Comparison of ENCODE assay signal across 24 cellular contexts in the genomic region with DNA sequence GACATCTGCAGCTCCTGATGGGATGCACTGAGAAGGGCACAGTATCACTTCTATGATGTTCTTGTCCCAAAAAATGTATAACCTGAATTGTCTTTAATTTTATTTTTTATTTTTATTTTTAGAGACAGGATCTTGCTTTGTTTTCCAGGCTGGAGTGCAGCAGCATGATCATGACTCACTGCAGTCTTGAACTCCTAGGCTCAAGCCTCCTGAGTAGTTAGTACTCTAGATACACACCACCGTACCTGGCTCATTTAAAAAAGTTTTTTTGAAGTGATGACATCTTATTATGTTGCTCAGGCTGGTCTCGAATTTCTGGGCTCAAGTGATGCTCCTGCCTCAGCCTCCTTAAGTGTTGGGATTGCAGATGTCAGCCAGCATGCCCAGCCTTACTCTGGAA.
"Had no signal": no experiment of that assay in that cellular context is flagged by ENCODE, and none has a peak within 500 bp of the region (broad histone marks: within the 10 kb centered on the region; RNA-seq: fewer than 3 reads in every experiment).

No MANE protein-coding gene starts in this region.

- FAIRE-seq: kidney had no signal

- H3K9me3 ChIP-seq: body of pancreas, esophagus muscularis mucosa, left lung, sigmoid colon, thyroid gland had no signal

- H3K27ac ChIP-seq: body of pancreas, esophagus muscularis mucosa, sigmoid colon, thyroid gland, WERI-Rb-1 had no signal

- H3K9me3 Mint-ChIP-seq: activated T-helper 1 cell treated with anti-CD3 and anti-CD28 coated beads, Interleukin-12 subunit alpha, Interleukin-12 subunit beta, Interleukin-2, Interleukin-4 antibody, amounts not matched to agents 30 ng/mL and 10 ng/mL and 1 ng/mL, durations not matched to agents 14 hours and 24 hours and 36 hours had no signal

- H3K4me3 Mint-ChIP-seq: activated T-helper 1 cell treated with anti-CD3 and anti-CD28 coated beads, Interleukin-12 subunit alpha, Interleukin-12 subunit beta, Interleukin-2, Interleukin-4 antibody, amounts not matched to agents 30 ng/mL and 10 ng/mL and 1 ng/mL, durations not matched to agents 14 hours and 24 hours and 36 hours; central memory CD8-positive, alpha-beta T cell; nephron progenitor cell had no signal

- H3K27me3 Mint-ChIP-seq: central memory CD8-positive, alpha-beta T cell had no signal

- H3K4me3 ChIP-seq: body of pancreas, esophagus muscularis mucosa, left lung, sigmoid colon, thyroid gland had no signal

- DNase-seq: activated CD4-positive, alpha-beta T cell treated with anti-CD3 and anti-CD28 coated beads, Interleukin-2, amount 50 U/mL, for 4 hours; activated gamma-delta T cell treated with Interleukin-2 at 50 U/mL for 16 hours; activated T-cell treated with anti-CD3 and anti-CD28 coated beads for 4 hours; amniotic stem cell; body of pancreas; cortex of kidney; effector CD4-positive, alpha-beta T cell; glutamatergic neuron; hypothalamus; kidney; left lung; midbrain; nephron progenitor cell; nucleus accumbens; sigmoid colon; stimulated activated naive CD4-positive, alpha-beta T cell treated with Interleukin-2 at 50 U/mL for 16 hours; SW 1271; T-helper 2 cell; thyroid gland; WERI-Rb-1 had no signal

- H3K27me3 ChIP-seq: body of pancreas, esophagus muscularis mucosa, left lung, sigmoid colon, thyroid gland had no signal

- H3K4me1 Mint-ChIP-seq: central memory CD8-positive, alpha-beta T cell; nephron progenitor cell had no signal

- H3K36me3 ChIP-seq: esophagus muscularis mucosa, thyroid gland, WERI-Rb-1 had no signal

- H3K4me1 ChIP-seq: left lung had no signal

- H3K27ac Mint-ChIP-seq: activated naive CD4-positive, alpha-beta T cell treated with anti-CD3 and anti-CD28 coated beads, Interleukin-2, amount 50 U/mL, for 72 hours; activated T-helper 1 cell treated with anti-CD3 and anti-CD28 coated beads, Interleukin-12 subunit alpha, Interleukin-12 subunit beta, Interleukin-2, Interleukin-4 antibody, amounts not matched to agents 30 ng/mL and 10 ng/mL and 1 ng/mL, durations not matched to agents 14 hours and 24 hours and 36 hours; nephron progenitor cell had no signal

- ATAC-seq: activated naive CD4-positive, alpha-beta T cell treated with anti-CD3 and anti-CD28 coated beads, Interleukin-2, amount 50 U/mL, for 72 hours; body of pancreas; left lung had no signal
